In genomic region chr15:88908697-88909621, GRCh38 we compare ENCODE assay signal across 1 cellular context.
TF ChIP-seq lines count a peak whose summit lies in the region.

No MANE protein-coding gene starts in this region.

TF ChIP-seq in H1, 55 proteins besides CTCF, POLR2A, EP300 and RAD21:
- TF ChIP-seq SIN3A (conservative IDR thresholded peaks at IDR 0.05 in 1 of 2, IDR thresholded peaks at IDR 0.05 in 1 of 2; ENCODE audit: low read depth in 1 of 2, low read length in 2 of 2) (no peak), KDM4A (IDR thresholded peaks at IDR 0.05; ENCODE audit: low read depth, low read length, severe bottlenecking) (no peak), SP2 (IDR thresholded peaks at IDR 0.05; ENCODE audit: low read length) (no peak), ASH2L (IDR thresholded peaks at IDR 0.05; ENCODE audit: low read length) (no peak), JUND (IDR thresholded peaks at IDR 0.05; ENCODE audit: low read length) (no peak), PHF8 (conservative IDR thresholded peaks at IDR 0.05; ENCODE audit: low read depth, low read length) (no peak)
